ENCODE assay signal across 32 cellular contexts in the genomic region with DNA sequence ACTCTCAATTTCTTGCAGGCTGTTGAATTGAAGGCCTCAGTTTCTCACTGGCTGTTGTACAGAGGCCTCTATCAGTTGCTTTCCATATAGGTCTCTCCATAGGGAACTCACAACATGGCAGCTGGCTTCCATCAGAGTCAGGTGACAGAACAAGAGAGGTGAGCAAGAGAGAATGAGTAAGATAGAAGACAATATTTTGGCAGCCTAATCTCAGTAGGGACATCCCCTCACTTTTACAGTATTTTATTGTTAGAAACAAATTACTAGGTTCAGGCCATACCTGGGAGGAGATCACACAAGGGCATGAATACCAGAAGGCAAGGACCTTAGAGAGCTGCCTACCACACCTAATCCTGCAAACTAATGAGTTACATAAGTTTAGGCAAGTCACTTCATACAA.
"Had no signal": no experiment of that assay in that cellular context is flagged by ENCODE, and none has a peak within 500 bp of the region (broad histone marks: within the 10 kb centered on the region; RNA-seq: fewer than 3 reads in every experiment).

No MANE protein-coding gene starts in this region.

- H3K9me3 ChIP-seq: SJCRH30, SK-N-SH had no signal

- H3K4me3 ChIP-seq: PC-9, SJCRH30 had no signal

- H3K9ac ChIP-seq: KMS-11, SK-N-SH had no signal

- ATAC-seq: Panc1, Right ventricle myocardium inferior had no signal

- H3K4me2 ChIP-seq: KMS-11, PC-9, SK-N-SH had no signal

- DNase-seq: Karpas-422, KBM-7, MM.1S, MV-4-11, NCI-H1092, NCI-H1105, NCI-H1417 treated with DMSO at 0.1 percent for 48 hours, NCI-H1436 treated with DMSO at 0.1 percent for 48 hours, NCI-H187, NCI-H1930, NCI-H2029 treated with DMSO at 0.1 percent for 48 hours, NCI-H2081 treated with DMSO at 0.1 percent for 48 hours, NCI-H2107, NCI-H2171, NCI-H226, NCI-H446 treated with DMSO at 0.1 percent for 48 hours, NCI-H510A, NCI-H524, NCI-H526, NCI-H69, NCI-H748 treated with DMSO at 0.1 percent for 48 hours, NCI-H82, PC-9, SHP77, SIG-M5, SJCRH30, SK-N-SH, SW 1271 had no signal

- H3K36me3 ChIP-seq: SJCRH30 had no signal

- H3K27me3 ChIP-seq: SJCRH30 had no signal

- H3K27ac ChIP-seq: KMS-11, PC-9, RWPE1, SJCRH30 had no signal

- H3K4me1 ChIP-seq: SJCRH30 had no signal

- H2AFZ ChIP-seq: PC-9 had no signal
